ENCODE assay signal across 12 cellular contexts in genomic region chr22:50403701-50404101, GRCh38.
DNase-seq lines count a peak whose midpoint lies in the region; ATAC-seq and TF ChIP-seq lines count a peak whose summit lies in the region.
"Had no signal": no experiment of that assay in that cellular context is flagged by ENCODE, and none has a peak within 500 bp of the region (broad histone marks: within the 10 kb centered on the region; RNA-seq: fewer than 3 reads in every experiment).

No MANE protein-coding gene starts in this region.

- H4K8ac ChIP-seq in mesendoderm (ENCODE audit: low read depth, low read length), result no peak overlapping the region

- H3K27ac ChIP-seq in endodermal cell (ENCODE audit: low read depth, low read length) (no peak overlapping the region), neutrophil (peak overlapping the region; percentile 25), mesendoderm (ENCODE audit: low read depth, low read length) (no peak overlapping the region)

- TF ChIP-seq CTCF in BE2C (IDR thresholded peaks at IDR 0.05; ENCODE audit: low read depth, low read length) (no peak), endodermal cell (conservative IDR thresholded peaks at IDR 0.05) (no peak), neutrophil (IDR thresholded peaks at IDR 0.05) (no peak)

- H3K36me3 Mint-ChIP-seq in endodermal cell (ENCODE audit: low read depth), result peaks cover 64% of the 10 kb centered on the region

- H3K9ac ChIP-seq in endodermal cell (ENCODE audit: extremely low read depth, low read length, poor library complexity, severe bottlenecking), result no peak overlapping the region
- H3K9ac ChIP-seq in mesendoderm (ENCODE audit: low read length), result no peak overlapping the region

- peaks cover 27% of the 10 kb centered on the region for H3K36me3 ChIP-seq in BE2C
- peaks cover 42% of the 10 kb centered on the region for H3K36me3 ChIP-seq in endodermal cell (ENCODE audit: control insufficient read depth, insufficient read depth, low read length)
- peaks cover 25% of the 10 kb centered on the region for H3K36me3 ChIP-seq in neutrophil
- no peaks in the 10 kb centered on the region for H3K36me3 ChIP-seq in mesendoderm (ENCODE audit: control insufficient read depth, insufficient read depth, low read length)

- H4K5ac ChIP-seq in mesendoderm (ENCODE audit: low read length), result no peak overlapping the region

- H2BK15ac ChIP-seq in mesendoderm (replicated peaks; ENCODE audit: low read depth), result no peak overlapping the region

- peak; percentile 70 for DNase-seq in BE2C
- peak; percentile 11 for DNase-seq in NCI-H1092 treated with DMSO at 0.1 percent for 48 hours (lab: John Stamatoyannopoulos, UW)
- no peak for DNase-seq in endodermal cell
- no peak for DNase-seq in GM03348 (ENCODE audit: low spot score)
- DNase-seq in stimulated activated CD4-positive, alpha-beta T cell treated with anti-CD3 and anti-CD28 coated beads, Interleukin-4, amount 100 ng/mL, for 1 hour, result no peak
- no peak for DNase-seq in mesendoderm
- DNase-seq: EL, NCI-H187 treated with DMSO at 0.1 percent for 48 hours, SW 1271 had no signal

- H3K4me2 ChIP-seq in mesendoderm (ENCODE audit: low read length), result no peak overlapping the region

- no peaks in the 10 kb centered on the region for H3K27me3 Mint-ChIP-seq in endodermal cell (ENCODE audit: insufficient read depth)

- H3K23ac ChIP-seq in mesendoderm (ENCODE audit: low read length), result no peak overlapping the region

- H2AK5ac ChIP-seq in mesendoderm (ENCODE audit: low read length), result no peak overlapping the region

- no peak overlapping the region for H3K4me3 Mint-ChIP-seq in endodermal cell
- H3K4me3 Mint-ChIP-seq: neural crest cell had no signal

- no peak for ATAC-seq in HG03039 (IDR thresholded peaks at IDR 0.05; ENCODE audit: unreplicated experiment)

- H3K9me3 ChIP-seq in BE2C (no peaks in the 10 kb centered on the region), endodermal cell (ENCODE audit: control insufficient read depth, low read length) (no peaks in the 10 kb centered on the region), neutrophil (no peaks in the 10 kb centered on the region)

- H3K4me1 Mint-ChIP-seq in endodermal cell, result peaks cover 4% of the 10 kb centered on the region

- H3K9me3 Mint-ChIP-seq in endodermal cell, result no peaks in the 10 kb centered on the region
- H3K9me3 Mint-ChIP-seq: neural crest cell had no signal

- peaks cover 2% of the 10 kb centered on the region for H3K79me1 ChIP-seq in mesendoderm (ENCODE audit: low read length)

- H2BK120ac ChIP-seq in mesendoderm (ENCODE audit: low read depth, low read length), result no peak overlapping the region

- no peak overlapping the region for H3K18ac ChIP-seq in mesendoderm (ENCODE audit: low read length)

- H3K4me3 ChIP-seq in BE2C (ENCODE audit: low read depth, low read length) (no peak overlapping the region), endodermal cell (ENCODE audit: low read length) (no peak overlapping the region), neutrophil (ENCODE audit: low read depth in 1 of 2, low read length in 1 of 2) (no peak overlapping the region), mesendoderm (ENCODE audit: low read length) (no peak overlapping the region)

- H3K56ac ChIP-seq in mesendoderm (ENCODE audit: low read length), result no peak overlapping the region

- no peak overlapping the region for H2BK5ac ChIP-seq in mesendoderm (ENCODE audit: low read length)

- H3K4ac ChIP-seq in mesendoderm (ENCODE audit: low read depth, low read length), result no peak overlapping the region

- H3K27me3 ChIP-seq in BE2C (no peaks in the 10 kb centered on the region), endodermal cell (ENCODE audit: control insufficient read depth, insufficient read depth, low read length, poor library complexity, severe bottlenecking) (no peaks in the 10 kb centered on the region), neutrophil (no peaks in the 10 kb centered on the region), mesendoderm (ENCODE audit: insufficient read depth, low read length, poor library complexity) (no peaks in the 10 kb centered on the region)

- no peaks in the 10 kb centered on the region for H3K79me2 ChIP-seq in mesendoderm (ENCODE audit: control insufficient read depth, insufficient read depth, low read length)

- H3K4me1 ChIP-seq in BE2C (peaks cover 4% of the 10 kb centered on the region; the same call in 1 of the 2 replicates), endodermal cell (ENCODE audit: control insufficient read depth, insufficient read depth, low read length) (peaks cover 5% of the 10 kb centered on the region), neutrophil (ENCODE audit: control insufficient read depth in 1 of 2, insufficient read depth in 1 of 2, low read depth in 1 of 2, low read length in 1 of 2) (peaks cover 31 to 34% of the 10 kb centered on the region in 2 experiments), mesendoderm (ENCODE audit: control insufficient read depth, low read depth, low read length) (no peaks in the 10 kb centered on the region)

- WGBS in endodermal cell (ENCODE audit: insufficient coverage in 1 of 2, insufficient read length in 1 of 2), 2 experiments, result 97 to 100% methylated on average over 7 to 8 of the region's 8 CpGs
- no CpG with 5 or more reads among the region's 8 CpGs for WGBS in mesendoderm (ENCODE audit: extremely low coverage, insufficient coverage, low lambda C conversion rate)

- peak overlapping the region; percentile 52 for H3K27ac Mint-ChIP-seq in endodermal cell

Comparison
In these comparisons a context has a peak if more than half of its experiments do, and no peak if none do; other contexts are left out.
1. DNase-seq: peak in BE2C (single experiment) and NCI-H1092 treated with DMSO at 0.1 percent for 48 hours (single experiment); none in endodermal cell (single experiment), GM03348 (single experiment), stimulated activated CD4-positive, alpha-beta T cell treated with anti-CD3 and anti-CD28 coated beads, Interleukin-4, amount 100 ng/mL, for 1 hour (single experiment) and mesendoderm (single experiment).